18 cellular contexts compared by ENCODE assay signal in the genomic region with DNA sequence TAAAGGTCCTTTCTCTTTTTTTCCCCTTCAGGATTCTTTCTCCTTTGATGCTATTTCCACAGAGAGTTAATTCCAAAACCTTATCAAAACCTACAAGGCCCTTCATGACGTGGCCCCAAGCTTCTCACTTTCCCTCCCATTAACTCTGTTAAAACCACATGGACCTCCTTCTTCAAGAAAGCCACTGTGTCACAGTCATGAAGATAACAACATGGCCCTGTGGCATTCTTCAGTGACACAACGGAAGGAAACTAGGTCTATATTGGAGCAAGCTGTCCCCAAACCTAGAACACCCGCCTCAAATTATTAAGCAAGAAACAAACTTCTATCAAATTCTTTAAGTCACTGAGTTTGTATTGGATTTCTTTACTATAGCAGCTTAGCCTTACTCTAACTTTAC.
DNase-seq lines count a peak whose midpoint lies in the region; FAIRE-seq and TF ChIP-seq lines count a peak whose summit lies in the region.
"Had no signal": no experiment of that assay in that cellular context is flagged by ENCODE, and none has a peak within 500 bp of the region (broad histone marks: within the 10 kb centered on the region; RNA-seq: fewer than 3 reads in every experiment).

No MANE protein-coding gene starts in this region.

- no peak overlapping the region for H3K18ac ChIP-seq in H9 (ENCODE audit: insufficient read length, low read depth, low read length)

- no peak overlapping the region for H2BK20ac ChIP-seq in H9 (ENCODE audit: low read depth, low read length, poor library complexity, severe bottlenecking)

- no peak overlapping the region for H2BK120ac ChIP-seq in H9 (ENCODE audit: low read depth, low read length, poor library complexity, severe bottlenecking)

- H3K27me3 Mint-ChIP-seq in H9 (ENCODE audit: low read depth) (no peaks in the 10 kb centered on the region), mesothelial cell of epicardium (ENCODE audit: low read depth) (no peaks in the 10 kb centered on the region)
- H3K27me3 Mint-ChIP-seq: CD4-positive, alpha-beta memory T cell had no signal

- H3K4me1 Mint-ChIP-seq in H9 = peaks cover 13 to 14% of the 10 kb centered on the region in 2 experiments
- H3K4me1 Mint-ChIP-seq in mesothelial cell of epicardium = peaks cover 23% of the 10 kb centered on the region
- H3K4me1 Mint-ChIP-seq: CD4-positive, alpha-beta memory T cell had no signal

- no peak overlapping the region for H2BK15ac ChIP-seq in H9 (ENCODE audit: low read depth, low read length)

- no peak overlapping the region for H3K23ac ChIP-seq in H9 (ENCODE audit: insufficient read length, low read depth, low read length)

- H3K9ac ChIP-seq in H9 (ENCODE audit: extremely low read depth, insufficient read length, low read length) (no peak overlapping the region), MM.1S (ENCODE audit: low read length) (no peak overlapping the region)
- H3K9ac ChIP-seq: GM23248 had no signal

- no peaks in the 10 kb centered on the region for H3K9me2 ChIP-seq in MM.1S (replicated peaks; ENCODE audit: insufficient read depth, low read length)

- H3K4me1 ChIP-seq in H9 (ENCODE audit: insufficient read depth, low read length) (peaks cover 2% of the 10 kb centered on the region; the same call in 1 of the 2 replicates), MM.1S (ENCODE audit: low read length) (no peaks in the 10 kb centered on the region)
- H3K4me1 ChIP-seq: HAP-1 had no signal

- H3K79me2 ChIP-seq in H9 (ENCODE audit: insufficient read depth, low read length) (no peaks in the 10 kb centered on the region), MM.1S (ENCODE audit: low read length) (no peaks in the 10 kb centered on the region)

- H4K91ac ChIP-seq in H9 (ENCODE audit: insufficient read length, low read depth, low read length) = no peak overlapping the region

- DNase-seq in H9 = no peak
- peak; percentile 1 for DNase-seq in MM.1S
- no peak for DNase-seq in mesothelial cell of epicardium (ENCODE audit: low spot score in 2 of 2, unreplicated experiment in 2 of 2)
- no peak for DNase-seq in middle frontal gyrus (ENCODE audit: extremely low spot score, low spot score)
- DNase-seq in RKO (ENCODE audit: low spot score) = no peak
- DNase-seq in H54 (ENCODE audit: insufficient read length, low spot score) = no peak
- DNase-seq: C1 segment of cervical spinal cord; Calu3; CD4-positive, alpha-beta memory T cell; DND-41; GM23248; HFFc6 had no signal

- H3K27me3 ChIP-seq in H9 (ENCODE audit: insufficient read depth, low read length) (no peaks in the 10 kb centered on the region), MM.1S (replicated peaks; ENCODE audit: insufficient read depth, low read length) (no peaks in the 10 kb centered on the region)

- H3K9me3 ChIP-seq in H9 (ENCODE audit: control insufficient read depth, low read depth, low read length) = no peaks in the 10 kb centered on the region
- no peaks in the 10 kb centered on the region for H3K9me3 ChIP-seq in MM.1S (replicated peaks; ENCODE audit: insufficient read depth, low read length)
- H3K9me3 ChIP-seq: HAP-1 had no signal

- no peak for TF ChIP-seq CTCF in H9 (conservative IDR thresholded peaks at IDR 0.05)
- no peak for TF ChIP-seq CTCF in MM.1S (IDR thresholded peaks at IDR 0.05; ENCODE audit: low read length)
- TF ChIP-seq CTCF in VCaP (conservative IDR thresholded peaks at IDR 0.05) = no peak
- TF ChIP-seq CTCF in mesothelial cell of epicardium (IDR thresholded peaks at IDR 0.05; ENCODE audit: unreplicated experiment) = no peak

- H2BK12ac ChIP-seq in H9 (ENCODE audit: insufficient read length, low read depth, low read length) = peak overlapping the region; percentile 50

- H3K4me2 ChIP-seq in H9 (ENCODE audit: insufficient read depth, insufficient read length, low read length) (no peak overlapping the region), MM.1S (ENCODE audit: low read depth, low read length) (no peak overlapping the region)

- H3K36me3 Mint-ChIP-seq in H9 (ENCODE audit: insufficient read depth in 1 of 3, low read depth in 3 of 3) (peaks cover 0 to 3% (median 2%) of the 10 kb centered on the region in 3 experiments; a peak in 3 of 7 replicates), mesothelial cell of epicardium (peaks cover 2% of the 10 kb centered on the region)
- H3K36me3 Mint-ChIP-seq: CD4-positive, alpha-beta memory T cell had no signal

- no peak overlapping the region for H3K4me3 ChIP-seq in MM.1S (ENCODE audit: low read length)
- H3K4me3 ChIP-seq: GM23248, HAP-1 had no signal

- H4K20me1 ChIP-seq in H9 (ENCODE audit: control insufficient read depth, insufficient read depth, insufficient read length) = no peaks in the 10 kb centered on the region
- H4K20me1 ChIP-seq in MM.1S (ENCODE audit: insufficient read depth, low read length) = no peaks in the 10 kb centered on the region

- H4K8ac ChIP-seq in H9 (replicated peaks; ENCODE audit: insufficient read length, low read depth, low read length) = no peak overlapping the region

- H3K9me3 Mint-ChIP-seq in H9 = peaks cover 2 to 5% of the 10 kb centered on the region in 2 experiments; a peak in 3 of 5 replicates
- H3K9me3 Mint-ChIP-seq in mesothelial cell of epicardium = no peaks in the 10 kb centered on the region
- H3K9me3 Mint-ChIP-seq: HFFc6 had no signal

- H3K56ac ChIP-seq in H9 (ENCODE audit: insufficient read length, low read depth, low read length) = no peak overlapping the region

- H3F3A ChIP-seq in MM.1S (ENCODE audit: insufficient read depth, low read length) = no peaks in the 10 kb centered on the region

- no peak overlapping the region for H3K14ac ChIP-seq in H9 (ENCODE audit: insufficient read depth, low read length)

- no peak overlapping the region for H4K5ac ChIP-seq in H9 (ENCODE audit: insufficient read length, low read depth, low read length)

- TF ChIP-seq POLR2A in H54 (IDR thresholded peaks at IDR 0.05; ENCODE audit: low read depth, low read length) = no peak

- H2AK5ac ChIP-seq in H9 (ENCODE audit: insufficient read length, low read length) = no peak overlapping the region

- H3K79me1 ChIP-seq in H9 (ENCODE audit: insufficient read depth, low read depth, low read length, poor library complexity, severe bottlenecking) = no peaks in the 10 kb centered on the region

- H3K23me2 ChIP-seq in H9 (ENCODE audit: insufficient read length, low read depth, low read length, poor library complexity, severe bottlenecking) = no peaks in the 10 kb centered on the region

- H3K36me3 ChIP-seq in MM.1S (replicated peaks; ENCODE audit: insufficient read depth, low read length) = no peaks in the 10 kb centered on the region
- H3K36me3 ChIP-seq: HAP-1 had no signal

- H3K27ac Mint-ChIP-seq in H9 (no peak overlapping the region), mesothelial cell of epicardium (peak overlapping the region; percentile 61)
- H3K27ac Mint-ChIP-seq: CD4-positive, alpha-beta memory T cell; HFFc6 had no signal

- FAIRE-seq in H54 (lab: Jason Lieb, UNC) = no peak
- FAIRE-seq: G401.6, GM12892, GM19239, H1 had no signal

- H3T11ph ChIP-seq in H9 (ENCODE audit: low read length) = no peak overlapping the region

- H2BK5ac ChIP-seq in H9 (ENCODE audit: insufficient read length, low read length) = no peak overlapping the region

- H3K4me3 Mint-ChIP-seq in H9 (no peak overlapping the region), mesothelial cell of epicardium (no peak overlapping the region)
- H3K4me3 Mint-ChIP-seq: CD4-positive, alpha-beta memory T cell; HFFc6 had no signal

- H2AFZ ChIP-seq in H9 (ENCODE audit: low read length) (no peak overlapping the region), MM.1S (ENCODE audit: low read length) (no peak overlapping the region)
- H2AFZ ChIP-seq: GM23248 had no signal

- no peak overlapping the region for H3K27ac ChIP-seq in H9 (ENCODE audit: insufficient read length, low read depth, low read length)
- H3K27ac ChIP-seq in MM.1S (ENCODE audit: low read length) = no peak overlapping the region
- H3K27ac ChIP-seq in VCaP = peak overlapping the region; percentile 63
- H3K27ac ChIP-seq: GM23248 had no signal

- H3K4ac ChIP-seq in H9 (ENCODE audit: low read depth, low read length) = no peak overlapping the region

- no CpG with 5 or more reads among the region's 3 CpGs for WGBS in H9 (ENCODE audit: extremely low coverage, insufficient read length, low lambda C conversion rate)
